Comparison of ENCODE assay signal across 1 cellular context in the genomic region with DNA sequence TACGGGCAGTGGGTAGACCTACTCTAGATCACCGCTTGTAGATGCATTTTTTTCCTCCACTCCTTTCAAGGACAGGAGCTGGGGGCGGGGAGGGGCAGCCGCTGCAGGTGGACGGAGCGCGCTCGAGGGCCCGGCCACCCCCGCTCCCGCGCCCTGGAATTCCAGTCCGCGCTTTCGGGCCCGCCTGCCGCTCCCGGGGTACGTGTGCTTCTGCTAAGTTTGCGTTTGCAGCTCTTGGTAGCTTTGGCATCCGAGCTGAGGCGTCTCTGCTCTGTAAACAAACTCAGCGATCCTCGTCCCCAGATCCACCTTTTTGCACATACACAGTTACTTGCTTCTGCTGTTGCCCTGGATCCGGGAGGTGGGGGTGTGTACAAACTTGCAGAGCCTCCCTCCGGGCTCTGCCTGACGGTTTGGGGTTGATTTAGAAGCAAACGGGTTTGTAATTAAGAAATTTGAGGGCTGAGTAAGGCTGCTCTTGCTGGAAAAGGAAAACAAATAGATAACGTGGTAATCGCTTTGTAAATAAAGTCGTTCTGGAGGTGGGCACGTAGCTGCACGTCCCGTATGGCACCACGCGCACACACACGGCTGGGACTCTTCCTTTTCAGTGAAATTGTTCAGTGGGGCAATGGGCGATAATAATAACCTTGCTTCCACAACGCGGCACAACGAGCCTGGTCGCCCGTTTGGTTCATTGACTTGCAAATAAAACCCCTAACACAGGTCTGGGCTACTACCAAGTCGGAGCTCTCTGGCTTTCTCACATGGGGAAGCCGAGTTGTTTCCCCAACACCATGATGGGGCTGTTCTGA.
TF ChIP-seq lines count a peak whose summit lies in the region.

No MANE protein-coding gene starts in this region.

TF ChIP-seq in IMR-90, 13 proteins besides CTCF, POLR2A, EP300 and RAD21 (continued from another document):
- no peak for TF ChIP-seq CEBPB (IDR thresholded peaks at IDR 0.05; ENCODE audit: low read depth, low read length)
- TF ChIP-seq FOS (IDR thresholded peaks at IDR 0.05; ENCODE audit: low read depth, low read length): no peak
- no peak for TF ChIP-seq RFX5 (IDR thresholded peaks at IDR 0.05; ENCODE audit: low read depth, low read length)
- no peak for TF ChIP-seq MXI1 (IDR thresholded peaks at IDR 0.05; ENCODE audit: borderline replicate concordance, low read depth, low read length)
- peak; percentile 48; the same call in 1 of the 2 replicates for TF ChIP-seq MAFK (IDR thresholded peaks at IDR 0.05; ENCODE audit: low read depth, low read length)
- no peak for TF ChIP-seq ELK1 (IDR thresholded peaks at IDR 0.05; ENCODE audit: borderline replicate concordance, low read depth, low read length)
- TF ChIP-seq BHLHE40 (IDR thresholded peaks at IDR 0.05; ENCODE audit: low read depth, low read length): peak; percentile 89
- peak; percentile 37; the same call in 1 of the 2 replicates for TF ChIP-seq SMC3 (IDR thresholded peaks at IDR 0.05; ENCODE audit: low read depth, low read length)
- peak; percentile 87; the same call in 1 of the 2 replicates for TF ChIP-seq MAZ (IDR thresholded peaks at IDR 0.05; ENCODE audit: borderline replicate concordance, low read depth, low read length)
